ENCODE assay signal across 17 cellular contexts in the genomic region with DNA sequence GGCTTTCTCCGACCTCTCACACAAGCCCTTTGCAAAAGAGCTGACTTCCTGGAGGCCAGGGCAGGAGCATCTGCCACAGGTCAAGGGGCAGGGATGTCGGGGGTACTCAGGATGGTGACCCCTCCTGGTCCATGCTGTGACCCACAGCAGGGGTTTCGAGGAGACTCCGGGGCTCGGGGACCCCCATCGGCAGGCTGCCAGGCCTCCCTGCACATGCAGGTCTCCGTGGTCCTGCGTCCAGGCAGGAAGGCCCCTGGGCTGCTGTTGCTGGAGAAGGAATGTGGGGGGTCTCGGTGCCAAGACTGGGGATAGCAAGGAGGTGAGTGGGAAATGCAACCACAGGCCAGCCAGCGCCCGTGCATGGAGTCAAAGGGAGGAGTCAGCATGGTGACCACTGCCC. TPM values are rescaled to one million over a fixed set of nuclear protein-coding genes. Genes with fewer than 3 reads are reported as not detected.
DNase-seq lines count a peak whose midpoint lies in the region; ATAC-seq, FAIRE-seq and TF ChIP-seq lines count a peak whose summit lies in the region.
"Had no signal": no experiment of that assay in that cellular context is flagged by ENCODE, and none has a peak within 500 bp of the region (broad histone marks: within the 10 kb centered on the region; RNA-seq: fewer than 3 reads in every experiment).

No MANE protein-coding gene starts in this region.

- H3K36me3 ChIP-seq in HepG2 (replicated peaks in 1 of 2; ENCODE audit: control insufficient read depth in 1 of 2, insufficient read depth in 2 of 2, low read length in 2 of 2) (no peaks in the 10 kb centered on the region), right lobe of liver (no peaks in the 10 kb centered on the region), OCI-LY7 (ENCODE audit: insufficient read depth, low read length) (no peaks in the 10 kb centered on the region), neuronal stem cell (replicated peaks in 1 of 2; ENCODE audit: control insufficient read depth in 2 of 2, insufficient read depth in 2 of 2, low read length in 2 of 2) (no peaks in the 10 kb centered on the region), ascending aorta (peaks cover 6 to 14% of the 10 kb centered on the region in 2 donors)

- H3K79me1 ChIP-seq in neuronal stem cell (ENCODE audit: low read depth, low read length), result peaks cover under 1% of the 10 kb centered on the region

- no peak overlapping the region for H4K8ac ChIP-seq in neuronal stem cell (ENCODE audit: low read depth, low read length)

- H3K4me3 ChIP-seq in HepG2 (replicated peaks in 1 of 3; ENCODE audit: insufficient read depth in 1 of 3, low read depth in 2 of 3, low read length in 3 of 3) (no peak overlapping the region), right lobe of liver (no peak overlapping the region), OCI-LY7 (ENCODE audit: low read depth, low read length, poor library complexity, severe bottlenecking) (no peak overlapping the region), neuronal stem cell (ENCODE audit: low read length in 2 of 2) (no peak overlapping the region), ascending aorta (no peak overlapping the region)

- ATAC-seq in HepG2 (no peak), right lobe of liver (no peak)
- ATAC-seq: CD8-positive, alpha-beta T cell; HCT116 had no signal

- no peak overlapping the region for H2BK120ac ChIP-seq in neuronal stem cell (ENCODE audit: low read depth, low read length)

- POLR2A ChIA-PET in HepG2 (lab: Yijun Ruan, JAX) (no interaction called here), OCI-LY7 (lab: Charles Lee) (interaction anchor here (0.5 to 0.6 kb wide), 3 partner anchors 12 to 216 kb away, joined by 3 to 4 read pairs (median 3); no protein-coding TSS in a partner anchor)

- H4K20me1 ChIP-seq in HepG2 (ENCODE audit: insufficient read depth, low read length) (no peaks in the 10 kb centered on the region), OCI-LY7 (ENCODE audit: insufficient read depth, low read length) (no peaks in the 10 kb centered on the region)

- in situ Hi-C loops in HepG2 (cut with HindIII; ENCODE audit: extremely low pct_ligation_motif_present, low pct_unique_long_range_greater_than_20kb), result no loop called here

- H2AFZ ChIP-seq in HepG2 (ENCODE audit: low read length) (no peak overlapping the region), OCI-LY7 (ENCODE audit: low read length) (no peak overlapping the region), neuronal stem cell (ENCODE audit: low read length) (no peak overlapping the region)

- no peak for TF ChIP-seq RAD21 in HepG2 (CRISPR knock-in tag; IDR thresholded peaks at IDR 0.05)

- H3K27ac ChIP-seq in HepG2 (ENCODE audit: extremely low read length, insufficient read depth, low read length), result no peak overlapping the region
- H3K27ac ChIP-seq in right lobe of liver, result no peak overlapping the region
- no peak overlapping the region for H3K27ac ChIP-seq in OCI-LY7 (ENCODE audit: low read depth, low read length, poor library complexity, severe bottlenecking)
- H3K27ac ChIP-seq in neuronal stem cell (replicated peaks; ENCODE audit: low read length), result no peak overlapping the region
- H3K27ac ChIP-seq in ascending aorta, result no peak overlapping the region

- H3K4me2 ChIP-seq in HepG2 (ENCODE audit: low read depth, low read length) (no peak overlapping the region), OCI-LY7 (ENCODE audit: low read length) (no peak overlapping the region), neuronal stem cell (ENCODE audit: insufficient read depth, low read length, poor library complexity, severe bottlenecking) (no peak overlapping the region)

- peak overlapping the region; percentile 31 for H2AK5ac ChIP-seq in neuronal stem cell (ENCODE audit: low read depth, low read length)

- H3K79me2 ChIP-seq in HepG2 (ENCODE audit: insufficient read depth, low read length), result no peaks in the 10 kb centered on the region
- no peaks in the 10 kb centered on the region for H3K79me2 ChIP-seq in OCI-LY7 (ENCODE audit: insufficient read depth, low read depth, low read length)

- no peak for FAIRE-seq in HepG2 (lab: Jason Lieb, UNC)
- FAIRE-seq: A204.1, D721Med, G401.6, GM19239, H54 had no signal

- H3K9ac ChIP-seq in HepG2 (ENCODE audit: insufficient read depth, low read depth, low read length) (no peak overlapping the region), neuronal stem cell (ENCODE audit: low read depth, low read length, poor library complexity) (peak overlapping the region; percentile 50)

- H4K91ac ChIP-seq in neuronal stem cell (ENCODE audit: low read depth, low read length, poor library complexity), result no peak overlapping the region

- no peak overlapping the region for H2BK12ac ChIP-seq in neuronal stem cell (ENCODE audit: low read length)

- TF ChIP-seq EP300 in HepG2 (IDR thresholded peaks at IDR 0.05; ENCODE audit: low read depth in 2 of 2, low read length in 2 of 2) (no peak), HepG2 (CRISPR knock-in tag; IDR thresholded peaks at IDR 0.05; ENCODE audit: borderline replicate concordance) (no peak)

- WGBS in HepG2 (ENCODE audit: low lambda C conversion rate), result 60% methylated on average over 1 of the region's 11 CpGs
- WGBS in right lobe of liver (ENCODE audit: insufficient coverage, low coverage, low lambda C conversion rate, missing lambda C conversion rate), result no CpG with 5 or more reads among the region's 11 CpGs
- no CpG with 5 or more reads among the region's 11 CpGs for WGBS in neuronal stem cell (ENCODE audit: extremely low coverage in 2 of 2, insufficient read length in 2 of 2, insufficient replicate concordance in 1 of 2), 2 donors

- BruUV-seq in HepG2 (replicated peaks; lab: Mats Ljungman, UMichigan) (no TSS peak), OCI-LY7 (replicated peaks; lab: Mats Ljungman, UMichigan) (no TSS peak)

- no peak overlapping the region for H3K4ac ChIP-seq in neuronal stem cell (ENCODE audit: low read length)

- peak; percentile 24; the same call in 1 of the 2 replicates for TF ChIP-seq CTCF in HepG2 (CRISPR knock-in tag; IDR thresholded peaks at IDR 0.05)
- TF ChIP-seq CTCF in right lobe of liver (IDR thresholded peaks at IDR 0.05), result no peak
- TF ChIP-seq CTCF in OCI-LY7 (conservative IDR thresholded peaks at IDR 0.05; ENCODE audit: low read length), result 0 out of 2 replicates have a peak, but pooled peaks have one; percentile 15
- no peak for TF ChIP-seq CTCF in ascending aorta (IDR thresholded peaks at IDR 0.05)

- H3K23ac ChIP-seq in neuronal stem cell (ENCODE audit: low read depth, low read length, poor library complexity), result no peak overlapping the region

- H3K9me2 ChIP-seq in OCI-LY7 (ENCODE audit: insufficient read depth, low read length), result no peaks in the 10 kb centered on the region

- no peak for DNase-seq in HepG2 (ENCODE audit: low spot score)
- DNase-seq in right lobe of liver, result no peak
- DNase-seq in OCI-LY7 (ENCODE audit: low spot score), result no peak
- DNase-seq in neuronal stem cell (ENCODE audit: low spot score), result no peak
- DNase-seq in activated naive CD4-positive, alpha-beta T cell treated with anti-CD3 and anti-CD28 coated beads, Interleukin-2, amount 50 U/mL, for 16 hours, result no peak
- no peak for DNase-seq in HT-29 (ENCODE audit: low spot score)
- no peak for DNase-seq in ascending aorta (ENCODE audit: low spot score in 2 of 2)
- DNase-seq: CD8-positive, alpha-beta T cell; COR-L47; DMS153; DMS79 treated with DMSO at 0.1 percent for 48 hours had no signal

- H3K18ac ChIP-seq in neuronal stem cell (ENCODE audit: low read length), result peak overlapping the region; percentile 84

- CTCF ChIA-PET in HepG2 (lab: Yijun Ruan, JAX; ENCODE audit: low intra/inter-chr PET ratio, low total read pairs), result no interaction called here
- CTCF ChIA-PET in OCI-LY7 (lab: Charles Lee; ENCODE audit: unreplicated experiment), result no interaction called here

- TF ChIP-seq POLR2A in HepG2 (IDR thresholded peaks at IDR 0.05; ENCODE audit: insufficient read depth in 1 of 2, low read depth in 2 of 2, low read length in 2 of 2) (no peak), right lobe of liver (IDR thresholded peaks at IDR 0.05) (no peak)

- intact Hi-C loops in HepG2 (cut with micrococcal nuclease; ENCODE audit: unreplicated experiment) (loop anchor here (5.0 kb wide), 1 partner anchor 114 kb away; a partner anchor contains a TSS), right lobe of liver (cut with DNase I) (no loop called here), OCI-LY7 (cut with micrococcal nuclease; ENCODE audit: unreplicated experiment) (no loop called here), ascending aorta (cut with DNase I) (no loop called here)

- H3K9me3 ChIP-seq in HepG2 (ENCODE audit: low read length), result no peaks in the 10 kb centered on the region
- H3K9me3 ChIP-seq in right lobe of liver, result no peaks in the 10 kb centered on the region
- H3K9me3 ChIP-seq in OCI-LY7 (ENCODE audit: low read length), result no peaks in the 10 kb centered on the region
- no peaks in the 10 kb centered on the region for H3K9me3 ChIP-seq in neuronal stem cell (replicated peaks in 1 of 2; ENCODE audit: control insufficient read depth in 2 of 2, insufficient read depth in 1 of 2, low read depth in 1 of 2, low read length in 2 of 2)
- no peaks in the 10 kb centered on the region for H3K9me3 ChIP-seq in ascending aorta

- H3K27me3 ChIP-seq in HepG2 (ENCODE audit: control insufficient read depth in 1 of 2, insufficient read depth in 2 of 2, low read length in 2 of 2) (no peaks in the 10 kb centered on the region; a peak in 1 of 5 replicates), right lobe of liver (no peaks in the 10 kb centered on the region), neuronal stem cell (ENCODE audit: control insufficient read depth in 3 of 3, insufficient read depth in 3 of 3, low read depth in 1 of 3, low read length in 3 of 3) (no peaks in the 10 kb centered on the region), ascending aorta (no peaks in the 10 kb centered on the region)

- H3K14ac ChIP-seq in neuronal stem cell (ENCODE audit: low read length), result no peak overlapping the region

- H2BK15ac ChIP-seq in neuronal stem cell (ENCODE audit: low read length), result peak overlapping the region; percentile 38

- H3K4me1 ChIP-seq in HepG2 (ENCODE audit: insufficient read depth, low read length), result peaks cover 10% of the 10 kb centered on the region
- H3K4me1 ChIP-seq in right lobe of liver, result no peaks in the 10 kb centered on the region
- H3K4me1 ChIP-seq in OCI-LY7 (ENCODE audit: insufficient read depth, low read length, poor library complexity, severe bottlenecking), result peaks cover 12% of the 10 kb centered on the region
- H3K4me1 ChIP-seq in neuronal stem cell (ENCODE audit: control insufficient read depth in 2 of 2, insufficient read depth in 1 of 2, low read depth in 1 of 2, low read length in 2 of 2), result peaks cover 14 to 18% of the 10 kb centered on the region in 2 donors
- peaks cover 0 to 5% of the 10 kb centered on the region in 2 donors for H3K4me1 ChIP-seq in ascending aorta

- H2BK5ac ChIP-seq in neuronal stem cell (ENCODE audit: low read length), result peak overlapping the region; percentile 39

RNA-seq across cellular contexts. Expression of a gene that starts 11.6 kb away (rescaled TPM):
- total RNA-seq in HepG2 (2016; rRNA removed; fragmentation: Illumina TruSeq; extraction: Trizol) (0.31 and 0.45 TPM in 2 replicates), right lobe of liver (1 to 10 TPM; 3.3 to 5.5 (median 4.7) TPM), OCI-LY7 (2022) (6.0 and 6.8 TPM in 2 replicates), ascending aorta (13.4 TPM)
- 0.18 and 0.30 TPM in 2 replicates for total RNA-seq in HepG2 (2016; cell fraction: cytosol; rRNA removed; fragmentation: Illumina TruSeq; extraction: Trizol; ENCODE audit: low read depth)
- total RNA-seq in HepG2 (2016; cell fraction: insoluble cytoplasmic fraction; rRNA removed; fragmentation: Illumina TruSeq; extraction: Trizol), result 0.28 and 0.43 TPM in 2 replicates
- 0.38 and 0.43 TPM in 2 replicates for total RNA-seq in HepG2 (2016; cell fraction: membrane; rRNA removed; fragmentation: Illumina TruSeq; extraction: Trizol)
- total RNA-seq in HepG2 (2016; cell fraction: nucleus; rRNA removed; fragmentation: Illumina TruSeq; extraction: Trizol), result 0.34 and 0.44 TPM in 2 replicates
- 2.3 and 2.9 TPM in 2 replicates for polyA plus RNA-seq in HepG2 (2011; rRNA removed)
- polyA plus RNA-seq in HepG2 (2011; cell fraction: cytosol; rRNA removed), result 2.2 and 2.3 TPM in 2 replicates
- polyA plus RNA-seq in HepG2 (2011; cell fraction: nucleus; rRNA removed), result 2.5 and 3.4 TPM in 2 replicates
- polyA plus RNA-seq in HepG2 (2012), result 2.2 and 3.4 TPM in 2 replicates
- polyA plus RNA-seq in HepG2 (2016; cell fraction: cytosol; fragmentation: Illumina TruSeq; extraction: Trizol; ENCODE audit: low read depth), result 0.19 and 0.27 TPM in 2 replicates
- polyA plus RNA-seq in HepG2 (2016; cell fraction: insoluble cytoplasmic fraction; fragmentation: Illumina TruSeq; extraction: Trizol; ENCODE audit: low read depth), result 0.74 and 0.80 TPM in 2 replicates
- polyA plus RNA-seq in HepG2 (2016; cell fraction: membrane; fragmentation: Illumina TruSeq; extraction: Trizol; ENCODE audit: low read depth), result 0.39 and 0.44 TPM in 2 replicates
- polyA plus RNA-seq in HepG2 (2016; cell fraction: nucleus; fragmentation: Illumina TruSeq; extraction: Trizol; ENCODE audit: insufficient read depth, low read depth), result 1.1 TPM in 2 replicates
- 2.3 and 4.5 TPM in 2 replicates for polyA minus RNA-seq in HepG2 (2011; rRNA and poly(A)+ RNA removed; ENCODE audit: low replicate concordance)
- 1.8 and 2.8 TPM in 2 replicates for polyA minus RNA-seq in HepG2 (2011; cell fraction: cytosol; rRNA and poly(A)+ RNA removed)
- polyA minus RNA-seq in HepG2 (2011; cell fraction: nucleus; rRNA and poly(A)+ RNA removed), result 1.5 and 2.9 TPM in 2 replicates
- 0.41 and 0.85 TPM in 2 replicates for total RNA-seq in OCI-LY7 (2014; rRNA removed; shearing (Covaris generic))
- 8.8 TPM for polyA plus RNA-seq in neuronal stem cell (2013, experiment 1 of 2)
- 8.8 TPM for polyA plus RNA-seq in neuronal stem cell (2013, experiment 2 of 2)
- 0.97 and 1.1 TPM in 2 replicates for total RNA-seq in HT-29 (2014; rRNA removed; shearing (Covaris generic))

RNA-seq across cellular contexts. Expression of a gene that starts 27.6 kb away (rescaled TPM):
- 18.7 and 21.3 TPM in 2 replicates for total RNA-seq in HepG2 (2016; rRNA removed; fragmentation: Illumina TruSeq; extraction: Trizol)
- 9.9 and 11.5 TPM in 2 replicates for total RNA-seq in HepG2 (2016; cell fraction: cytosol; rRNA removed; fragmentation: Illumina TruSeq; extraction: Trizol; ENCODE audit: low read depth)
- 20.7 and 24.9 TPM in 2 replicates for total RNA-seq in HepG2 (2016; cell fraction: insoluble cytoplasmic fraction; rRNA removed; fragmentation: Illumina TruSeq; extraction: Trizol)
- total RNA-seq in HepG2 (2016; cell fraction: membrane; rRNA removed; fragmentation: Illumina TruSeq; extraction: Trizol), result 17.5 and 20.5 TPM in 2 replicates
- total RNA-seq in HepG2 (2016; cell fraction: nucleus; rRNA removed; fragmentation: Illumina TruSeq; extraction: Trizol), result 9.0 and 12.7 TPM in 2 replicates
- polyA plus RNA-seq in HepG2 (2011; rRNA removed), result 32.0 and 35.0 TPM in 2 replicates
- polyA plus RNA-seq in HepG2 (2011; cell fraction: cytosol; rRNA removed), result 31.7 and 43.1 TPM in 2 replicates
- 16.5 and 21.3 TPM in 2 replicates for polyA plus RNA-seq in HepG2 (2011; cell fraction: nucleus; rRNA removed)
- polyA plus RNA-seq in HepG2 (2012), result 13.9 and 16.5 TPM in 2 replicates
- polyA plus RNA-seq in HepG2 (2016; cell fraction: cytosol; fragmentation: Illumina TruSeq; extraction: Trizol; ENCODE audit: low read depth), result 13.0 and 15.6 TPM in 2 replicates
- 37.7 and 39.9 TPM in 2 replicates for polyA plus RNA-seq in HepG2 (2016; cell fraction: insoluble cytoplasmic fraction; fragmentation: Illumina TruSeq; extraction: Trizol; ENCODE audit: low read depth)
- 19.7 and 22.0 TPM in 2 replicates for polyA plus RNA-seq in HepG2 (2016; cell fraction: membrane; fragmentation: Illumina TruSeq; extraction: Trizol; ENCODE audit: low read depth)
- 23.0 and 24.2 TPM in 2 replicates for polyA plus RNA-seq in HepG2 (2016; cell fraction: nucleus; fragmentation: Illumina TruSeq; extraction: Trizol; ENCODE audit: insufficient read depth, low read depth)
- 49.2 and 83.5 TPM in 2 replicates for polyA minus RNA-seq in HepG2 (2011; rRNA and poly(A)+ RNA removed; ENCODE audit: low replicate concordance)
- 17.7 and 20.0 TPM in 2 replicates for polyA minus RNA-seq in HepG2 (2011; cell fraction: cytosol; rRNA and poly(A)+ RNA removed)
- polyA minus RNA-seq in HepG2 (2011; cell fraction: nucleus; rRNA and poly(A)+ RNA removed), result 18.2 and 22.5 TPM in 2 replicates
- total RNA-seq in right lobe of liver, result 10 to 100 TPM; 10.8 to 20.6 (median 11.7) TPM
- 26.8 and 27.3 TPM in 2 replicates for total RNA-seq in OCI-LY7 (2014; rRNA removed; shearing (Covaris generic))
- total RNA-seq in OCI-LY7 (2022), result 32.7 and 34.0 TPM in 2 replicates
- polyA plus RNA-seq in neuronal stem cell (2013, experiment 1 of 2), result 27.7 TPM
- 27.5 TPM for polyA plus RNA-seq in neuronal stem cell (2013, experiment 2 of 2)
- 34.1 and 36.5 TPM in 2 replicates for total RNA-seq in HT-29 (2014; rRNA removed; shearing (Covaris generic))
- 25.7 TPM for total RNA-seq in ascending aorta

RNA-seq across cellular contexts. Expression of a gene that starts 42.9 kb away (rescaled TPM):
- total RNA-seq in HepG2 (2016; rRNA removed; fragmentation: Illumina TruSeq; extraction: Trizol) (20.5 and 39.8 TPM in 2 replicates), right lobe of liver (10 to 100 TPM; 22.6 to 80.7 (median 60.7) TPM), OCI-LY7 (2022) (70.3 and 71.5 TPM in 2 replicates), ascending aorta (294 TPM)
- total RNA-seq in HepG2 (2016; cell fraction: cytosol; rRNA removed; fragmentation: Illumina TruSeq; extraction: Trizol; ENCODE audit: low read depth), result 7.7 and 8.7 TPM in 2 replicates
- total RNA-seq in HepG2 (2016; cell fraction: insoluble cytoplasmic fraction; rRNA removed; fragmentation: Illumina TruSeq; extraction: Trizol), result 18.3 and 35.2 TPM in 2 replicates
- total RNA-seq in HepG2 (2016; cell fraction: membrane; rRNA removed; fragmentation: Illumina TruSeq; extraction: Trizol), result 33.7 and 35.8 TPM in 2 replicates
- 32.1 and 34.9 TPM in 2 replicates for total RNA-seq in HepG2 (2016; cell fraction: nucleus; rRNA removed; fragmentation: Illumina TruSeq; extraction: Trizol)
- polyA plus RNA-seq in HepG2 (2011; rRNA removed), result 27.4 and 31.9 TPM in 2 replicates
- polyA plus RNA-seq in HepG2 (2011; cell fraction: cytosol; rRNA removed), result 31.3 and 32.8 TPM in 2 replicates
- polyA plus RNA-seq in HepG2 (2011; cell fraction: nucleus; rRNA removed), result 53.3 and 53.4 TPM in 2 replicates
- 39.9 and 42.2 TPM in 2 replicates for polyA plus RNA-seq in HepG2 (2012)
- 14.1 and 15.9 TPM in 2 replicates for polyA plus RNA-seq in HepG2 (2016; cell fraction: cytosol; fragmentation: Illumina TruSeq; extraction: Trizol; ENCODE audit: low read depth)
- polyA plus RNA-seq in HepG2 (2016; cell fraction: insoluble cytoplasmic fraction; fragmentation: Illumina TruSeq; extraction: Trizol; ENCODE audit: low read depth), result 67.2 and 88.4 TPM in 2 replicates
- 51.1 and 52.5 TPM in 2 replicates for polyA plus RNA-seq in HepG2 (2016; cell fraction: membrane; fragmentation: Illumina TruSeq; extraction: Trizol; ENCODE audit: low read depth)
- polyA plus RNA-seq in HepG2 (2016; cell fraction: nucleus; fragmentation: Illumina TruSeq; extraction: Trizol; ENCODE audit: insufficient read depth, low read depth), result 86.9 and 97.6 TPM in 2 replicates
- polyA minus RNA-seq in HepG2 (2011; rRNA and poly(A)+ RNA removed; ENCODE audit: low replicate concordance), result 26.9 and 40.6 TPM in 2 replicates
- 19.3 and 21.4 TPM in 2 replicates for polyA minus RNA-seq in HepG2 (2011; cell fraction: cytosol; rRNA and poly(A)+ RNA removed)
- polyA minus RNA-seq in HepG2 (2011; cell fraction: nucleus; rRNA and poly(A)+ RNA removed), result 16.0 and 18.3 TPM in 2 replicates
- 13.6 and 27.8 TPM in 2 replicates for total RNA-seq in OCI-LY7 (2014; rRNA removed; shearing (Covaris generic))
- polyA plus RNA-seq in neuronal stem cell (2013, experiment 1 of 2), result 10.2 TPM
- polyA plus RNA-seq in neuronal stem cell (2013, experiment 2 of 2), result 10.8 TPM
- 65.0 and 89.9 TPM in 2 replicates for total RNA-seq in HT-29 (2014; rRNA removed; shearing (Covaris generic))

Comparison
In these comparisons a context has a peak if more than half of its experiments do, and no peak if none do; other contexts are left out.
1. CTCF ChIP-seq: peak in HepG2 (single experiment) and OCI-LY7 (single experiment); none in right lobe of liver (0 of 4) and ascending aorta (0 of 3).